In genomic region chr4:135573251-135573650, GRCh38 we compare ENCODE assay signal across 8 cellular contexts.
"Had no signal": no experiment of that assay in that cellular context is flagged by ENCODE, and none has a peak within 500 bp of the region (broad histone marks: within the 10 kb centered on the region; RNA-seq: fewer than 3 reads in every experiment).

No MANE protein-coding gene starts in this region.

- H3K36me3 ChIP-seq: HAP-1 had no signal

- H3K4me3 ChIP-seq: GM23248, GM23338, HAP-1 had no signal

- H3K4me2 ChIP-seq: GM23338 had no signal

- DNase-seq: GM23248, GOT3, H7, H9, HCEC 1CT, HFFc6 had no signal

- H2AFZ ChIP-seq: GM23248, GM23338 had no signal

- H3K9ac ChIP-seq: GM23248 had no signal

- H3K9me3 ChIP-seq: HAP-1 had no signal

- H3K27ac ChIP-seq: GM23248 had no signal
